21 cellular contexts compared by ENCODE assay signal in the genomic region with DNA sequence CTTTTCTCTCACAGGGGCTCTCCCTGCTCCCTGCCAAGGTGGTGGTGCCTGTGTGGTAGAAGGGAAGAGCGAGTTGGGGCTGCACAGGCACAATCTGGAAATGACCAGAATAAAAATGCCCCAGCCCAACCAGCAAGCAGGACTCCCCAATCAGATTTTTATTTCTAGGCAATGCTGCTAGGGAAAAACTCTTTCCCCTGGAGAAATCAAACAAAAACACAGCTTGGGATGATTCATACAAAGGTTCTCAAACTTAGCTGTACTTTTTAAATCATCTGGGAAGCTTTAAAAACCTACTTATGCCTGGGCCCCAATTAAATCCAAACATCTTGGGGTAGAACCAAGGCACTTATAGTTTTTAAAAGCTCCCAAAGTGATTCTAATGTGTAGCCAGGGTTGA.
DNase-seq lines count a peak whose midpoint lies in the region; ATAC-seq, FAIRE-seq and TF ChIP-seq lines count a peak whose summit lies in the region.
"Had no signal": no experiment of that assay in that cellular context is flagged by ENCODE, and none has a peak within 500 bp of the region (broad histone marks: within the 10 kb centered on the region; RNA-seq: fewer than 3 reads in every experiment).

No MANE protein-coding gene starts in this region.

- H4K20me1 ChIP-seq in osteoblast (ENCODE audit: insufficient read depth, low read length), result no peaks in the 10 kb centered on the region
- H4K20me1 ChIP-seq: BLaER1 had no signal

- no peak overlapping the region for H2AFZ ChIP-seq in osteoblast (ENCODE audit: low read length)
- H2AFZ ChIP-seq: GM23338 had no signal

- no peaks in the 10 kb centered on the region for H3K36me3 ChIP-seq in osteoblast (ENCODE audit: insufficient read depth, low read length)
- H3K36me3 ChIP-seq in aorta (ENCODE audit: control insufficient read depth in 1 of 2, insufficient read depth in 2 of 2, low read length in 1 of 2), result no peaks in the 10 kb centered on the region
- H3K36me3 ChIP-seq in pancreas, result no peaks in the 10 kb centered on the region
- H3K36me3 ChIP-seq: BLaER1 had no signal

- FAIRE-seq in pancreas (lab: Jason Lieb, UNC), result no peak
- FAIRE-seq: A204.1, GM12891, GM18507 had no signal

- H3K27me3 ChIP-seq in osteoblast (ENCODE audit: insufficient read depth, low read length), result peaks cover 16% of the 10 kb centered on the region
- no peaks in the 10 kb centered on the region for H3K27me3 ChIP-seq in aorta (ENCODE audit: control insufficient read depth in 1 of 2, insufficient read depth in 2 of 2, low read length in 1 of 2)
- peaks cover 0 to 5% (median 0%) of the 10 kb centered on the region in 4 donors for H3K27me3 ChIP-seq in pancreas
- H3K27me3 ChIP-seq: BLaER1 had no signal

- intact Hi-C loops in aorta (cut with DNase I) (no loop called here), pancreas (cut with DNase I) (no loop called here)

- H3K27ac ChIP-seq in osteoblast (ENCODE audit: low read depth, low read length), result no peak overlapping the region
- H3K27ac ChIP-seq in aorta (ENCODE audit: low read depth in 1 of 2, low read length in 2 of 2), result peak overlapping the region in 1 of 2 donors; percentile 71
- H3K27ac ChIP-seq in pancreas, result no peak overlapping the region
- H3K27ac ChIP-seq: 22Rv1, BLaER1, C4-2B had no signal

- no peak for TF ChIP-seq CTCF in osteoblast (IDR thresholded peaks at IDR 0.05; ENCODE audit: extremely low read depth, low read depth, low read length)
- TF ChIP-seq CTCF in pancreas (IDR thresholded peaks at IDR 0.05), result no peak

- H3K9me3 ChIP-seq in osteoblast (ENCODE audit: low read depth, low read length) (no peaks in the 10 kb centered on the region), aorta (ENCODE audit: control insufficient read depth, low read length) (no peaks in the 10 kb centered on the region), pancreas (no peaks in the 10 kb centered on the region)

- H3K4me3 ChIP-seq in osteoblast (ENCODE audit: insufficient read depth, low read length), result no peak overlapping the region
- no peak overlapping the region for H3K4me3 ChIP-seq in aorta (ENCODE audit: low read length in 2 of 2)
- H3K4me3 ChIP-seq in pancreas, result no peak overlapping the region
- H3K4me3 ChIP-seq: BLaER1, GM23338 had no signal

- H3K79me2 ChIP-seq in osteoblast (ENCODE audit: insufficient read depth, low read length), result no peaks in the 10 kb centered on the region

- H3K4me1 ChIP-seq in osteoblast (ENCODE audit: insufficient read depth, low read length) (peaks cover 2% of the 10 kb centered on the region), aorta (ENCODE audit: control insufficient read depth in 1 of 2, insufficient read depth in 2 of 2, low read length in 2 of 2) (peaks cover 0 to 3% of the 10 kb centered on the region in 2 donors), pancreas (no peaks in the 10 kb centered on the region)
- H3K4me1 ChIP-seq: BLaER1 had no signal

- peak; percentile 3 for DNase-seq in M059J (ENCODE audit: low read depth)
- DNase-seq in osteoblast (ENCODE audit: insufficient read length, low spot score, missing footprints), result peak; percentile 43
- peak; percentile 15 for DNase-seq in smooth muscle cell of the brain vasculature (ENCODE audit: low read depth, low spot score)
- DNase-seq in aorta, result no peak
- DNase-seq in pancreas, result no peak
- no peak for DNase-seq in CD1c-positive myeloid dendritic cell (ENCODE audit: extremely low spot score)
- DNase-seq: CD4-positive, alpha-beta T cell; CD8-positive, alpha-beta memory T cell; DMS53; DMS79 treated with DMSO at 0.1 percent for 48 hours; GF-D8; H9 had no signal

- ATAC-seq in aorta (ENCODE audit: low FRiP score), result peak; percentile 19
- ATAC-seq in HG03439 (IDR thresholded peaks at IDR 0.05; ENCODE audit: unreplicated experiment), result no peak
- ATAC-seq in pancreas, result no peak
- ATAC-seq: GM23338, HCT116 had no signal

- no peak overlapping the region for H3K4me2 ChIP-seq in osteoblast (ENCODE audit: insufficient read depth, low read length)
- H3K4me2 ChIP-seq: BLaER1, GM23338 had no signal

- WGBS in aorta, 2 donors, result 8 to 14% methylated on average over 1 of the region's 1 CpG
- WGBS in pancreas, 2 donors, result 74 to 75% methylated on average over 1 of the region's 1 CpG

Comparison
In these comparisons a context has a peak if more than half of its experiments do, and no peak if none do; other contexts are left out.
1. DNase-seq: peak in M059J (single experiment), osteoblast (single experiment) and smooth muscle cell of the brain vasculature (single experiment); none in aorta (0 of 2), pancreas (0 of 6) and CD1c-positive myeloid dendritic cell (single experiment).